Comparison of ENCODE assay signal across 8 cellular contexts in genomic region chr11:60842688-60843605, GRCh38. TPM values are rescaled to one million over a fixed set of nuclear protein-coding genes. Genes with fewer than 3 reads are reported as not detected.
DNase-seq lines count a peak whose midpoint lies in the region; ATAC-seq and TF ChIP-seq lines count a peak whose summit lies in the region.

No MANE protein-coding gene starts in this region.

- H3K14ac ChIP-seq in IMR-90 (replicated peaks; ENCODE audit: low read depth, low read length), result 0 out of 2 replicates have a peak overlapping the region, but pooled peaks have one; percentile 23

- H3K9me1 ChIP-seq in IMR-90 (ENCODE audit: insufficient read depth, low read length), result peaks cover 11% of the 10 kb centered on the region

- in situ Hi-C loops in IMR-90 (cut with MboI; ENCODE audit: low sequenced_read_pairs), result no loop called here

- H3K4me1 ChIP-seq in IMR-90 (ENCODE audit: control insufficient read depth, insufficient read depth, low read length), result peaks cover 25% of the 10 kb centered on the region

- no TSS peak for BruUV-seq in IMR-90 (replicated peaks; lab: Mats Ljungman, UMichigan)
- BruUV-seq in MCF 10A (replicated peaks; lab: Mats Ljungman, UMichigan), result no TSS peak

- no peaks in the 10 kb centered on the region for H3K27me3 Mint-ChIP-seq in MCF 10A (ENCODE audit: insufficient read depth, unreplicated experiment)

- dilution Hi-C loops in IMR-90 (cut with HindIII; ENCODE audit: low sequenced_read_pairs, unreplicated experiment), result no loop called here

- peaks cover 23% of the 10 kb centered on the region for H3K36me3 Mint-ChIP-seq in MCF 10A (ENCODE audit: insufficient read depth, unreplicated experiment)

- H2BK20ac ChIP-seq in IMR-90 (ENCODE audit: low read depth, low read length), result no peak overlapping the region

- no peak overlapping the region for H2BK120ac ChIP-seq in IMR-90 (ENCODE audit: low read depth, low read length)

- H3K27ac ChIP-seq in AG04450 (ENCODE audit: low read depth, low read length) (no peak overlapping the region), IMR-90 (ENCODE audit: insufficient read depth, low read length) (peak overlapping the region; percentile 21; the same call in 1 of the 2 replicates)

- H3K4me3 ChIP-seq in AG04450 (ENCODE audit: low read depth, low read length) (peak overlapping the region; percentile 89), IMR-90 (ENCODE audit: insufficient read depth, low read depth, low read length) (peak overlapping the region; percentile 69)

- H3K9me3 Mint-ChIP-seq in MCF 10A (ENCODE audit: unreplicated experiment), result no peaks in the 10 kb centered on the region

- peak overlapping the region; percentile 92 for H3K27ac Mint-ChIP-seq in MCF 10A (ENCODE audit: low read depth, unreplicated experiment)

- H4K91ac ChIP-seq in IMR-90 (ENCODE audit: insufficient read depth, low read depth, low read length), result no peak overlapping the region

- H3K9me3 ChIP-seq in AG04450 (ENCODE audit: control insufficient read depth, insufficient read depth, low read length) (peaks cover 2% of the 10 kb centered on the region; the same call in 1 of the 2 replicates), IMR-90 (ENCODE audit: control insufficient read depth, insufficient read depth, low read length) (no peaks in the 10 kb centered on the region)

- peak overlapping the region; percentile 98 for H2AFZ ChIP-seq in IMR-90 (replicated peaks; ENCODE audit: low read length, poor library complexity)

- H4K8ac ChIP-seq in IMR-90 (ENCODE audit: low read depth in 2 of 2, low read length in 2 of 2), result no peak overlapping the region; a peak in 1 of 4 replicates

- H3K4me2 ChIP-seq in IMR-90 (ENCODE audit: low read depth, low read length), result peak overlapping the region; percentile 72

- no peak for TF ChIP-seq POLR2A in IMR-90 (IDR thresholded peaks at IDR 0.05; ENCODE audit: low read depth, low read length)

- H4K20me1 ChIP-seq in IMR-90 (ENCODE audit: insufficient read depth, low read length), result 0 out of 2 replicates have a peak, but pooled peaks cover 12% of the 10 kb centered on the region

- peak overlapping the region; percentile 91 for H3K4me3 Mint-ChIP-seq in MCF 10A (ENCODE audit: unreplicated experiment)

- TF ChIP-seq CTCF in AG04450 (IDR thresholded peaks at IDR 0.05; ENCODE audit: low read depth, low read length), result no peak
- TF ChIP-seq CTCF in IMR-90 (conservative IDR thresholded peaks at IDR 0.05; ENCODE audit: low read depth, low read length), result no peak
- TF ChIP-seq CTCF in MCF 10A (IDR thresholded peaks at IDR 0.05; ENCODE audit: unreplicated experiment), result no peak

- H3K56ac ChIP-seq in IMR-90 (ENCODE audit: extremely low read depth, insufficient read depth, low read length), result no peak overlapping the region

- CTCF ChIA-PET in AG04450 (lab: Charles Lee), result interaction anchor here (0.7 to 4.0 kb wide), 3 partner anchors 12 to 56 kb away, joined by 3 to 33 read pairs (median 10); no protein-coding TSS in a partner anchor
- CTCF ChIA-PET in IMR-90 (lab: Yijun Ruan, JAX), result no interaction called here
- CTCF ChIA-PET in MCF 10A (lab: Yijun Ruan, JAX), result interaction anchor here (0.6 to 5.3 kb wide), 8 partner anchors 9 to 68 kb away, joined by 3 to 36 read pairs (median 4); partner anchors contain the start of gene PTGDR2

- H2AK5ac ChIP-seq in IMR-90 (ENCODE audit: low read depth, low read length), result peak overlapping the region; percentile 71

- peaks cover 2% of the 10 kb centered on the region for H3K36me3 ChIP-seq in IMR-90 (ENCODE audit: control insufficient read depth, insufficient read depth, low read length)

- H3K79me1 ChIP-seq in IMR-90 (ENCODE audit: low read depth in 1 of 2, low read length in 2 of 2), result peaks cover 19 to 53% of the 10 kb centered on the region in 2 experiments

- H3K9ac ChIP-seq in IMR-90 (ENCODE audit: low read depth, low read length), result peak overlapping the region; percentile 70

- H2BK5ac ChIP-seq in IMR-90 (ENCODE audit: low read depth, low read length, poor library complexity, severe bottlenecking), result no peak overlapping the region

- no peak for DNase-seq in AG04450 (ENCODE audit: low read depth, low spot score)
- no peak for DNase-seq in IMR-90
- DNase-seq in MCF 10A (ENCODE audit: unreplicated experiment), result no peak
- peak; percentile 2 for DNase-seq in midbrain (lab: John Stamatoyannopoulos, UW)
- DNase-seq in NCI-H2171 treated with DMSO at 0.1 percent for 48 hours (lab: John Stamatoyannopoulos, UW), result no peak
- DNase-seq in NCI-H748 treated with DMSO at 0.1 percent for 48 hours (lab: John Stamatoyannopoulos, UW), result no peak
- DNase-seq in cerebellar cortex (ENCODE audit: low spot score), result no peak

- H3K23ac ChIP-seq in IMR-90 (ENCODE audit: low read depth, low read length), result peak overlapping the region; percentile 41

- H4K5ac ChIP-seq in IMR-90 (ENCODE audit: low read depth, low read length), result peak overlapping the region; percentile 8; the same call in 1 of the 2 replicates

- POLR2A ChIA-PET in AG04450 (lab: Yijun Ruan, JAX) (no interaction called here), IMR-90 (lab: Charles Lee; ENCODE audit: unreplicated experiment) (no interaction called here), MCF 10A (lab: Yijun Ruan, JAX) (interaction anchor here (0.6 to 2.7 kb wide), 11 partner anchors 12 to 316 kb away, joined by 3 to 26 read pairs (median 4); partner anchors contain the start of genes PRPF19 and TMEM109)

- ATAC-seq in IMR-90 (ENCODE audit: low read depth) (no peak), GM18517 (IDR thresholded peaks at IDR 0.05; ENCODE audit: unreplicated experiment) (no peak)

- peaks cover 42% of the 10 kb centered on the region for H3K4me1 Mint-ChIP-seq in MCF 10A (ENCODE audit: insufficient read depth, unreplicated experiment)

- H3K27me3 ChIP-seq in AG04450 (ENCODE audit: control insufficient read depth, insufficient read depth, low read length), result peaks cover 3% of the 10 kb centered on the region
- no peaks in the 10 kb centered on the region; the same call in 1 of the 2 replicates for H3K27me3 ChIP-seq in IMR-90 (ENCODE audit: control insufficient read depth, insufficient read depth, low read length)

- WGBS in IMR-90 (ENCODE audit: extremely low coverage in 2 of 2, insufficient read length in 1 of 2), 2 experiments, result 12% methylated on average over 7 of the region's 23 CpGs; no CpG with 5 or more reads in 1 of the 2 experiments

- TF ChIP-seq RAD21 in IMR-90 (IDR thresholded peaks at IDR 0.05; ENCODE audit: low read length), result no peak

- H2BK15ac ChIP-seq in IMR-90 (ENCODE audit: low read depth, low read length), result no peak overlapping the region

- H2AK9ac ChIP-seq in IMR-90 (replicated peaks; ENCODE audit: low read depth, low read length, poor library complexity), result peak overlapping the region; percentile 97

- intact Hi-C loops in IMR-90 (cut with micrococcal nuclease), result no loop called here
- intact Hi-C loops in MCF 10A (cut with micrococcal nuclease), result loop anchor here (1.0 kb wide), 1 partner anchor 68 kb away; no protein-coding TSS in a partner anchor

- H3K4ac ChIP-seq in IMR-90 (ENCODE audit: low read depth, low read length), result peak overlapping the region; percentile 51; the same call in 1 of the 2 replicates

- H3K18ac ChIP-seq in IMR-90 (ENCODE audit: low read depth, low read length), result no peak overlapping the region

TF ChIP-seq in IMR-90, 13 proteins besides CTCF, POLR2A, EP300 and RAD21 (continues in another document):
- no peak for TF ChIP-seq CHD1 (IDR thresholded peaks at IDR 0.05; ENCODE audit: low read depth, low read length)
- TF ChIP-seq USF2 (IDR thresholded peaks at IDR 0.05; ENCODE audit: low read depth, low read length), result no peak
- no peak for TF ChIP-seq MAZ (IDR thresholded peaks at IDR 0.05; ENCODE audit: borderline replicate concordance, low read depth, low read length)
- no peak for TF ChIP-seq RCOR1 (IDR thresholded peaks at IDR 0.05; ENCODE audit: insufficient replicate concordance, low read length)

RNA-seq across cellular contexts. Expression of gene CCDC86, which starts 1.0 kb away (rescaled TPM):
- 15.2 and 17.9 TPM in 2 replicates for polyA plus RNA-seq in AG04450 (2011; rRNA removed)
- 6.8 and 7.5 TPM in 2 replicates for polyA minus RNA-seq in AG04450 (2011; rRNA and poly(A)+ RNA removed)
- total RNA-seq in IMR-90 (2012; rRNA removed), result 9.5 and 10.3 TPM in 2 replicates
- polyA plus RNA-seq in IMR-90 (2012; rRNA removed), result 34.0 and 38.7 TPM in 2 replicates
- polyA plus RNA-seq in IMR-90 (2012; cell fraction: cytosol; rRNA removed), result 25.1 and 28.9 TPM in 2 replicates
- 14.4 and 29.6 TPM in 2 replicates for polyA plus RNA-seq in IMR-90 (2012; cell fraction: nucleus; rRNA removed; ENCODE audit: low replicate concordance)
- total RNA-seq in MCF 10A (2022), result 37.5 and 57.8 TPM in 2 replicates

RNA-seq across cellular contexts. Expression of gene PTGDR2, which starts 12.8 kb away (rescaled TPM):
- polyA plus RNA-seq in AG04450 (2011; rRNA removed) (0.84 and 0.92 TPM in 2 replicates), IMR-90 (2012; rRNA removed) (0.09 and 0.12 TPM in 2 replicates)
- 0.74 and 0.92 TPM in 2 replicates for polyA minus RNA-seq in AG04450 (2011; rRNA and poly(A)+ RNA removed)
- total RNA-seq in IMR-90 (2012; rRNA removed) (under 0.01 TPM in 2 replicates), MCF 10A (2022) (not detected in 2 replicates)
- 0.02 and 0.25 TPM in 2 replicates for polyA plus RNA-seq in IMR-90 (2012; cell fraction: cytosol; rRNA removed)
- 0.24 and 0.25 TPM in 2 replicates for polyA plus RNA-seq in IMR-90 (2012; cell fraction: nucleus; rRNA removed; ENCODE audit: low replicate concordance)

RNA-seq across cellular contexts. Expression of gene ZP1, which starts 24.4 kb away (rescaled TPM):
- polyA plus RNA-seq in AG04450 (2011; rRNA removed) (0.48 and 0.65 TPM in 2 replicates), IMR-90 (2012; rRNA removed) (1.2 and 1.6 TPM in 2 replicates)
- polyA minus RNA-seq in AG04450 (2011; rRNA and poly(A)+ RNA removed), result 0.35 TPM in 1 of 2 replicates, not detected in the other
- total RNA-seq in IMR-90 (2012; rRNA removed) (0.18 and 0.28 TPM in 2 replicates), MCF 10A (2022) (not detected in 2 replicates)
- polyA plus RNA-seq in IMR-90 (2012; cell fraction: cytosol; rRNA removed), result 1.5 and 3.3 TPM in 2 replicates
- 7.4 and 25.0 TPM in 2 replicates for polyA plus RNA-seq in IMR-90 (2012; cell fraction: nucleus; rRNA removed; ENCODE audit: low replicate concordance)

RNA-seq across cellular contexts. Expression of gene MS4A10, which starts 57.8 kb away (rescaled TPM):
- polyA plus RNA-seq in AG04450 (2011; rRNA removed) (not detected in 2 replicates), IMR-90 (2012; rRNA removed) (not detected in 2 replicates)
- polyA minus RNA-seq in AG04450 (2011; rRNA and poly(A)+ RNA removed), result not detected in 2 replicates
- total RNA-seq in IMR-90 (2012; rRNA removed) (not detected in 2 replicates), MCF 10A (2022) (not detected in 2 replicates)
- polyA plus RNA-seq in IMR-90 (2012; cell fraction: cytosol; rRNA removed), result not detected in 2 replicates
- not detected in 2 replicates for polyA plus RNA-seq in IMR-90 (2012; cell fraction: nucleus; rRNA removed; ENCODE audit: low replicate concordance)
